In genomic region chr20:13567663-13568062, GRCh38 we compare ENCODE assay signal across 14 cellular contexts.
"Had no signal": no experiment of that assay in that cellular context is flagged by ENCODE, and none has a peak within 500 bp of the region (broad histone marks: within the 10 kb centered on the region; RNA-seq: fewer than 3 reads in every experiment).

No MANE protein-coding gene starts in this region.

- H3K36me3 ChIP-seq: prostate gland had no signal

- H3K9me3 ChIP-seq: prostate gland, suprapubic skin had no signal

- H3K4me3 ChIP-seq: heart right ventricle, prostate gland, suprapubic skin had no signal

- H3K9me3 Mint-ChIP-seq: type B pancreatic cell had no signal

- H3K27me3 ChIP-seq: brain microvascular endothelial cell, foreskin keratinocyte, heart right ventricle, suprapubic skin had no signal

- H3K27ac Mint-ChIP-seq: activated naive CD8-positive, alpha-beta T cell; endodermal cell; nephron progenitor cell; type B pancreatic cell had no signal

- H3K4me1 ChIP-seq: foreskin keratinocyte, prostate gland, suprapubic skin had no signal

- H3K27ac ChIP-seq: brain microvascular endothelial cell, foreskin keratinocyte, prostate gland, suprapubic skin had no signal

- H3K4me1 Mint-ChIP-seq: nephron progenitor cell had no signal

- H3K4me3 Mint-ChIP-seq: activated naive CD8-positive, alpha-beta T cell; endodermal cell; nephron progenitor cell; type B pancreatic cell had no signal

- ATAC-seq: activated CD4-positive, CD25-positive, alpha-beta regulatory T cell treated with anti-CD3 and anti-CD28 coated beads, Interleukin-2, amount 50 U/mL, for 24 hours; esophagus mucosa; foreskin keratinocyte had no signal

- H3K27me3 Mint-ChIP-seq: activated naive CD8-positive, alpha-beta T cell; type B pancreatic cell had no signal

- DNase-seq: activated effector memory CD4-positive, alpha-beta T cell treated with Interleukin-2 at 50 U/mL for 16 hours; brain microvascular endothelial cell; endodermal cell; foreskin keratinocyte; heart right ventricle; nephron progenitor cell; stimulated activated CD4-positive, alpha-beta T cell treated with anti-CD3 and anti-CD28 coated beads, Interleukin-12 subunit alpha, Interleukin-12 subunit beta, amount 100 ng/mL, for 4 hours; stimulated activated naive CD4-positive, alpha-beta T cell had no signal
